Comparison of ENCODE assay signal across 9 cellular contexts in the genomic region with DNA sequence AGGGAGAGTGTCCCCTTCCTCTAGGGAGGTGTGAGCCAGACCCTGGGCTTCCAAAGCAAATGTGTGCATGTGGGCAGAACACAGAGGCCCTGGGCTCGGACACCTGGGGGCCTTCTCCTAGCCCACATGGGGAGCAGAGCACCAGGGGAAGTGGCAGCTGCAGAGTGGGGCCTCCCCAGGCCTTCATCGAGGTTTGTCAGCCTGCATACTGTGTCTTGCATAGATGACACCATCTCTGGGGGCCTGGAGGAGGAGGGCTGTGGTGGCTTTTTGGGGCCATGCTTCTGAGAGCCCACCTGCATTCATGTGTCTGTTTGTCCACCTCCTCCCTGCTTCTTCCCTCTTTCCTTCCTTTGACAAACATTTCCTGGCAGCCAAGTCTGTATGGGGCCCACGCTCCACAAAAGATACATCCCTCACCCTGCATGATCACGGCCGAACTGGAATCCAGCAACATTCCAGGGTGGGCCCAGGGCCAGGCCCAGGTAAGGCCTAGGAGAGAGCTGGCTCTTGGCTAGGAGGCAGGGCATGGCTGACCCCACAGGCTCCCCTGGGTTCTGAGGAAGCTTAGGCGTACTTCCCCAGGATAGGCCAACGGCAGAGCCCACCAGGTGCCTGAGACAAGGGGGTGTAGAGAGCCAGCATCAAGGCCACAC.
DNase-seq lines count a peak whose midpoint lies in the region; ATAC-seq and TF ChIP-seq lines count a peak whose summit lies in the region.
"Had no signal": no experiment of that assay in that cellular context is flagged by ENCODE, and none has a peak within 500 bp of the region (broad histone marks: within the 10 kb centered on the region; RNA-seq: fewer than 3 reads in every experiment).

No MANE protein-coding gene starts in this region.

- peak overlapping the region; percentile 76 to 95 (median 94) for H3K27ac Mint-ChIP-seq in CD4-positive, CD25-positive, alpha-beta regulatory T cell

- no peaks in the 10 kb centered on the region for H3K27me3 Mint-ChIP-seq in CD4-positive, CD25-positive, alpha-beta regulatory T cell

- TF ChIP-seq POLR2A in Peyer's patch (IDR thresholded peaks at IDR 0.05) (no peak), esophagus squamous epithelium (IDR thresholded peaks at IDR 0.05) (no peak)

- intact Hi-C loops in esophagus squamous epithelium (cut with DNase I) (no loop called here), psoas muscle (cut with DNase I) (loop anchor here in 1 of 2 donors (5.0 kb wide), 1 partner anchor 76 kb away; no protein-coding TSS in a partner anchor)

- peaks cover 3% of the 10 kb centered on the region for H3K36me3 Mint-ChIP-seq in CD4-positive, CD25-positive, alpha-beta regulatory T cell

- no peak overlapping the region for H3K4me3 ChIP-seq in CD4-positive, CD25-positive, alpha-beta regulatory T cell (ENCODE audit: low read depth, low read length)
- no peak overlapping the region for H3K4me3 ChIP-seq in Peyer's patch
- H3K4me3 ChIP-seq in esophagus squamous epithelium: no peak overlapping the region
- no peak overlapping the region for H3K4me3 ChIP-seq in psoas muscle

- ATAC-seq in CD4-positive, CD25-positive, alpha-beta regulatory T cell (ENCODE audit: low read depth in 2 of 2): no peak
- ATAC-seq in psoas muscle (no peak), GM21367 (IDR thresholded peaks at IDR 0.05; ENCODE audit: unreplicated experiment) (no peak), HG02870 (IDR thresholded peaks at IDR 0.05; ENCODE audit: unreplicated experiment) (no peak)

- H3K4me3 Mint-ChIP-seq in CD4-positive, CD25-positive, alpha-beta regulatory T cell: peak overlapping the region in 2 of 4 donors; percentile 46 to 72

- peak overlapping the region; percentile 43 for H3K27ac ChIP-seq in CD4-positive, CD25-positive, alpha-beta regulatory T cell (ENCODE audit: insufficient read depth, low read length, poor library complexity, severe bottlenecking)
- H3K27ac ChIP-seq in Peyer's patch (peak overlapping the region; percentile 63 to 80 (median 70)), esophagus squamous epithelium (peak overlapping the region; percentile 84 to 96 (median 90)), psoas muscle (peak overlapping the region; percentile 75)

- H3K4me1 ChIP-seq in CD4-positive, CD25-positive, alpha-beta regulatory T cell (ENCODE audit: control insufficient read depth, insufficient read depth, low read length, poor library complexity, severe bottlenecking): peaks cover 65% of the 10 kb centered on the region
- H3K4me1 ChIP-seq in Peyer's patch (peaks cover 0 to 80% (median 16%) of the 10 kb centered on the region in 4 donors), esophagus squamous epithelium (peaks cover 89 to 100% (median 96%) of the 10 kb centered on the region in 3 donors), psoas muscle (peaks cover 79% of the 10 kb centered on the region)

- no peak for DNase-seq in CD4-positive, CD25-positive, alpha-beta regulatory T cell
- DNase-seq in Peyer's patch: no peak
- no peak for DNase-seq in esophagus squamous epithelium (lab: John Stamatoyannopoulos, UW)
- no peak for DNase-seq in psoas muscle
- DNase-seq in GM03348 (ENCODE audit: low spot score): no peak
- no peak for DNase-seq in activated gamma-delta T cell (lab: John Stamatoyannopoulos, UW)
- DNase-seq: Karpas-422 had no signal

- 39% methylated on average over 3 of the region's 7 CpGs; no CpG with 5 or more reads in 1 of the 2 donors for WGBS in esophagus squamous epithelium, 2 donors
- WGBS in psoas muscle, 3 donors: 53 to 69% (median 57%) methylated on average over 7 of the region's 7 CpGs

- H3K4me1 Mint-ChIP-seq in CD4-positive, CD25-positive, alpha-beta regulatory T cell: peaks cover 0 to 82% (median 36%) of the 10 kb centered on the region in 4 donors

- no peaks in the 10 kb centered on the region for H3K36me3 ChIP-seq in CD4-positive, CD25-positive, alpha-beta regulatory T cell (ENCODE audit: control insufficient read depth, insufficient read depth, low read length)
- H3K36me3 ChIP-seq in Peyer's patch: peaks cover 0 to 7% (median 0%) of the 10 kb centered on the region in 3 donors
- peaks cover 0 to 36% (median 0%) of the 10 kb centered on the region in 3 donors for H3K36me3 ChIP-seq in esophagus squamous epithelium
- H3K36me3 ChIP-seq in psoas muscle (ENCODE audit: insufficient read depth in 1 of 2, low read depth in 1 of 2): peaks cover 0 to 12% of the 10 kb centered on the region in 2 donors

- H3K9me3 ChIP-seq in CD4-positive, CD25-positive, alpha-beta regulatory T cell (ENCODE audit: control insufficient read depth in 2 of 2, low read length in 2 of 2): no peaks in the 10 kb centered on the region
- H3K9me3 ChIP-seq in Peyer's patch: no peaks in the 10 kb centered on the region
- no peaks in the 10 kb centered on the region for H3K9me3 ChIP-seq in esophagus squamous epithelium
- H3K9me3 ChIP-seq in psoas muscle: no peaks in the 10 kb centered on the region

- H3K9me3 Mint-ChIP-seq in CD4-positive, CD25-positive, alpha-beta regulatory T cell: peaks cover 0 to 2% (median 0%) of the 10 kb centered on the region in 7 donors

- TF ChIP-seq CTCF in Peyer's patch (IDR thresholded peaks at IDR 0.05) (no peak), esophagus squamous epithelium (IDR thresholded peaks at IDR 0.05) (no peak), psoas muscle (IDR thresholded peaks at IDR 0.05) (no peak)

- H3K27me3 ChIP-seq in CD4-positive, CD25-positive, alpha-beta regulatory T cell (ENCODE audit: control insufficient read depth, insufficient read depth, low read length): no peaks in the 10 kb centered on the region
- H3K27me3 ChIP-seq in Peyer's patch: no peaks in the 10 kb centered on the region
- H3K27me3 ChIP-seq in esophagus squamous epithelium: no peaks in the 10 kb centered on the region
- H3K27me3 ChIP-seq in psoas muscle (ENCODE audit: insufficient read depth in 3 of 3, low read length in 2 of 3): no peaks in the 10 kb centered on the region
